Comparison of ENCODE assay signal across 1 cellular context in the genomic region with DNA sequence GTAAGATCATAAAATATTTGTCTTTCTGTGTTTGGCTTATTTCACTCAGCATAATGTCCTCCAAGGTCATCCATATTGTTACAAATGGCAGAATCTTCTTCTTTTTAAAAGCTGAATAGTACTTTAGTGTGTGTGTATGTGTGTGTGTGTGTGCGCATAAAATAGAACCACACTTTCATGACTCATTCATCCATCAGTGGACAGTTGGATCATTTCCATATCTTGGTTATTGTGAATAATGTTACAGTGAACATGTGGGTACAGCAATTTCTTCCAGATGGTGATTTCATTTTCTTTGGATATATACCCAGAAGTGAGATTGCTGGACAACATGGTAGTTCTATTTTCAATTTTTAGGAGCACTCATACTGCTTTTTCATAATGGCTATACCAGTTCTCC.
TF ChIP-seq lines count a peak whose summit lies in the region.

No MANE protein-coding gene starts in this region.

TF ChIP-seq in SK-N-SH, 30 proteins besides CTCF, POLR2A, EP300 and RAD21 (continued from another document):
- TF ChIP-seq, protein P1, sequence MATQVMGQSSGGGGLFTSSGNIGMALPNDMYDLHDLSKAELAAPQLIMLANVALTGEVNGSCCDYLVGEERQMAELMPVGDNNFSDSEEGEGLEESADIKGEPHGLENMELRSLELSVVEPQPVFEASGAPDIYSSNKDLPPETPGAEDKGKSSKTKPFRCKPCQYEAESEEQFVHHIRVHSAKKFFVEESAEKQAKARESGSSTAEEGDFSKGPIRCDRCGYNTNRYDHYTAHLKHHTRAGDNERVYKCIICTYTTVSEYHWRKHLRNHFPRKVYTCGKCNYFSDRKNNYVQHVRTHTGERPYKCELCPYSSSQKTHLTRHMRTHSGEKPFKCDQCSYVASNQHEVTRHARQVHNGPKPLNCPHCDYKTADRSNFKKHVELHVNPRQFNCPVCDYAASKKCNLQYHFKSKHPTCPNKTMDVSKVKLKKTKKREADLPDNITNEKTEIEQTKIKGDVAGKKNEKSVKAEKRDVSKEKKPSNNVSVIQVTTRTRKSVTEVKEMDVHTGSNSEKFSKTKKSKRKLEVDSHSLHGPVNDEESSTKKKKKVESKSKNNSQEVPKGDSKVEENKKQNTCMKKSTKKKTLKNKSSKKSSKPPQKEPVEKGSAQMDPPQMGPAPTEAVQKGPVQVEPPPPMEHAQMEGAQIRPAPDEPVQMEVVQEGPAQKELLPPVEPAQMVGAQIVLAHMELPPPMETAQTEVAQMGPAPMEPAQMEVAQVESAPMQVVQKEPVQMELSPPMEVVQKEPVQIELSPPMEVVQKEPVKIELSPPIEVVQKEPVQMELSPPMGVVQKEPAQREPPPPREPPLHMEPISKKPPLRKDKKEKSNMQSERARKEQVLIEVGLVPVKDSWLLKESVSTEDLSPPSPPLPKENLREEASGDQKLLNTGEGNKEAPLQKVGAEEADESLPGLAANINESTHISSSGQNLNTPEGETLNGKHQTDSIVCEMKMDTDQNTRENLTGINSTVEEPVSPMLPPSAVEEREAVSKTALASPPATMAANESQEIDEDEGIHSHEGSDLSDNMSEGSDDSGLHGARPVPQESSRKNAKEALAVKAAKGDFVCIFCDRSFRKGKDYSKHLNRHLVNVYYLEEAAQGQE (IDR thresholded peaks at IDR 0.05; ENCODE audit: low read depth, low read length) = no peak
- TF ChIP-seq, protein P2, sequence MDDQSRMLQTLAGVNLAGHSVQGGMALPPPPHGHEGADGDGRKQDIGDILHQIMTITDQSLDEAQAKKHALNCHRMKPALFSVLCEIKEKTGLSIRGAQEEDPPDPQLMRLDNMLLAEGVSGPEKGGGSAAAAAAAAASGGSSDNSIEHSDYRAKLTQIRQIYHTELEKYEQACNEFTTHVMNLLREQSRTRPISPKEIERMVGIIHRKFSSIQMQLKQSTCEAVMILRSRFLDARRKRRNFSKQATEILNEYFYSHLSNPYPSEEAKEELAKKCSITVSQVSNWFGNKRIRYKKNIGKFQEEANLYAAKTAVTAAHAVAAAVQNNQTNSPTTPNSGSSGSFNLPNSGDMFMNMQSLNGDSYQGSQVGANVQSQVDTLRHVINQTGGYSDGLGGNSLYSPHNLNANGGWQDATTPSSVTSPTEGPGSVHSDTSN (IDR thresholded peaks at IDR 0.05) = peak; percentile 49; the same call in 1 of the 2 replicates
- TF ChIP-seq JUND (IDR thresholded peaks at IDR 0.05) (peak; percentile 61), TEAD4 (IDR thresholded peaks at IDR 0.05; ENCODE audit: borderline replicate concordance, insufficient read depth) (no peak), TCF12 (IDR thresholded peaks at IDR 0.05) (peak; percentile 73), RCOR1 (IDR thresholded peaks at IDR 0.05; ENCODE audit: low read length) (no peak), YY1 (IDR thresholded peaks at IDR 0.05; ENCODE audit: low read depth) (0 out of 2 replicates have a peak, but pooled peaks have one; percentile 20), FOSL2 (IDR thresholded peaks at IDR 0.05; ENCODE audit: borderline replicate concordance, low read depth) (peak; percentile 60), POLR2AphosphoS5 (IDR thresholded peaks at IDR 0.05; ENCODE audit: low read depth, low read length) (no peak), RFX5 (IDR thresholded peaks at IDR 0.05; ENCODE audit: low read length) (no peak), ELF1 (IDR thresholded peaks at IDR 0.05) (no peak), TAF1 (IDR thresholded peaks at IDR 0.05; ENCODE audit: borderline replicate concordance, low read depth, low read length) (no peak)
- TF ChIP-seq, protein P3, sequence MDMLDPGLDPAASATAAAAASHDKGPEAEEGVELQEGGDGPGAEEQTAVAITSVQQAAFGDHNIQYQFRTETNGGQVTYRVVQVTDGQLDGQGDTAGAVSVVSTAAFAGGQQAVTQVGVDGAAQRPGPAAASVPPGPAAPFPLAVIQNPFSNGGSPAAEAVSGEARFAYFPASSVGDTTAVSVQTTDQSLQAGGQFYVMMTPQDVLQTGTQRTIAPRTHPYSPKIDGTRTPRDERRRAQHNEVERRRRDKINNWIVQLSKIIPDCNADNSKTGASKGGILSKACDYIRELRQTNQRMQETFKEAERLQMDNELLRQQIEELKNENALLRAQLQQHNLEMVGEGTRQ (IDR thresholded peaks at IDR 0.05; ENCODE audit: borderline replicate concordance, low read depth, low read length) = no peak
- TF ChIP-seq, protein P4, sequence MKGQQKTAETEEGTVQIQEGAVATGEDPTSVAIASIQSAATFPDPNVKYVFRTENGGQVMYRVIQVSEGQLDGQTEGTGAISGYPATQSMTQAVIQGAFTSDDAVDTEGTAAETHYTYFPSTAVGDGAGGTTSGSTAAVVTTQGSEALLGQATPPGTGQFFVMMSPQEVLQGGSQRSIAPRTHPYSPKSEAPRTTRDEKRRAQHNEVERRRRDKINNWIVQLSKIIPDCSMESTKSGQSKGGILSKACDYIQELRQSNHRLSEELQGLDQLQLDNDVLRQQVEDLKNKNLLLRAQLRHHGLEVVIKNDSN (IDR thresholded peaks at IDR 0.05; ENCODE audit: borderline replicate concordance, low read depth) = no peak
TF ChIP-seq in SK-N-SH: peak in this region for 6.
